ENCODE assay signal across 18 cellular contexts in genomic region chr12:31308116-31308515, GRCh38. TPM values are rescaled to one million over a fixed set of nuclear protein-coding genes. Genes with fewer than 3 reads are reported as not detected.
DNase-seq lines count a peak whose midpoint lies in the region; ATAC-seq and TF ChIP-seq lines count a peak whose summit lies in the region.
"Had no signal": no experiment of that assay in that cellular context is flagged by ENCODE, and none has a peak within 500 bp of the region (broad histone marks: within the 10 kb centered on the region; RNA-seq: fewer than 3 reads in every experiment).

No MANE protein-coding gene starts in this region.

- peak overlapping the region; percentile 22 for H3K27ac Mint-ChIP-seq in activated T-cell treated with anti-CD3 and anti-CD28 coated beads, Interleukin-2, amount 50 U/mL, for 24 hours
- H3K27ac Mint-ChIP-seq in memory B cell = peak overlapping the region; percentile 26
- peak overlapping the region; percentile 30 for H3K27ac Mint-ChIP-seq in stimulated activated memory B cell treated with anti-CD40 and anti-IgM and Interleukin-4, amounts not matched to agents 10 μg/mL and 1 μg/mL and 100 μg/mL, for 72 hours

- CTCF ChIA-PET in PC-3 (lab: Charles Lee) = no interaction called here

- H2AFZ ChIP-seq in PC-3 (ENCODE audit: low read length) = no peak overlapping the region
- no peak overlapping the region for H2AFZ ChIP-seq in MM.1S (ENCODE audit: low read length)

- H4K20me1 ChIP-seq in PC-3 (ENCODE audit: low read length) = peaks cover 51% of the 10 kb centered on the region
- H4K20me1 ChIP-seq in MM.1S (ENCODE audit: insufficient read depth, low read length) = peaks cover 22% of the 10 kb centered on the region; the same call in 1 of the 2 replicates

- POLR2A ChIA-PET in PC-3 (lab: Charles Lee; ENCODE audit: unreplicated experiment) = no interaction called here

- H3K4me2 ChIP-seq in PC-3 (ENCODE audit: low read length) (no peak overlapping the region), MM.1S (ENCODE audit: low read depth, low read length) (no peak overlapping the region)

- H3K9ac ChIP-seq in PC-3 (ENCODE audit: low read length) = no peak overlapping the region
- H3K9ac ChIP-seq in MM.1S (ENCODE audit: low read length) = no peak overlapping the region

- intact Hi-C loops in PC-3 (cut with micrococcal nuclease) = no loop called here

- H3F3A ChIP-seq in PC-3 (ENCODE audit: low read length, unreplicated experiment) (no peaks in the 10 kb centered on the region), MM.1S (ENCODE audit: insufficient read depth, low read length) (no peaks in the 10 kb centered on the region)

- H3K9me3 ChIP-seq in PC-3 (ENCODE audit: low read length) (no peaks in the 10 kb centered on the region), MM.1S (replicated peaks; ENCODE audit: insufficient read depth, low read length) (no peaks in the 10 kb centered on the region)

- no peaks in the 10 kb centered on the region for H3K27me3 ChIP-seq in PC-3 (ENCODE audit: low read length)
- no peaks in the 10 kb centered on the region for H3K27me3 ChIP-seq in MM.1S (replicated peaks; ENCODE audit: insufficient read depth, low read length)

- no peaks in the 10 kb centered on the region for H3K9me3 Mint-ChIP-seq in activated T-cell treated with anti-CD3 and anti-CD28 coated beads, Interleukin-2, amount 50 U/mL, for 24 hours
- H3K9me3 Mint-ChIP-seq in activated T-cell treated with anti-CD3 and anti-CD28 coated beads, Interleukin-2, amount 50 U/mL, for 4 hours = peaks cover 4% of the 10 kb centered on the region
- no peaks in the 10 kb centered on the region for H3K9me3 Mint-ChIP-seq in memory B cell
- no peaks in the 10 kb centered on the region for H3K9me3 Mint-ChIP-seq in stimulated activated memory B cell treated with anti-CD40 and anti-IgM and Interleukin-4, amounts not matched to agents 10 μg/mL and 1 μg/mL and 100 μg/mL, for 72 hours
- H3K9me3 Mint-ChIP-seq: CD4-positive, alpha-beta memory T cell had no signal

- TF ChIP-seq CTCF in PC-3 (conservative IDR thresholded peaks at IDR 0.05; ENCODE audit: low read depth, low read length) = no peak
- no peak for TF ChIP-seq CTCF in MM.1S (IDR thresholded peaks at IDR 0.05; ENCODE audit: low read length)

- H3K4me3 Mint-ChIP-seq in activated T-cell treated with anti-CD3 and anti-CD28 coated beads, Interleukin-2, amount 50 U/mL, for 24 hours = no peak overlapping the region
- no peak overlapping the region for H3K4me3 Mint-ChIP-seq in activated T-cell treated with anti-CD3 and anti-CD28 coated beads, Interleukin-2, amount 50 U/mL, for 4 hours
- no peak overlapping the region for H3K4me3 Mint-ChIP-seq in memory B cell
- H3K4me3 Mint-ChIP-seq in stimulated activated memory B cell treated with anti-CD40 and anti-IgM and Interleukin-4, amounts not matched to agents 10 μg/mL and 1 μg/mL and 100 μg/mL, for 72 hours = no peak overlapping the region
- H3K4me3 Mint-ChIP-seq: CD4-positive, alpha-beta memory T cell had no signal

- no TSS peak for BruUV-seq in PC-3 (replicated peaks; lab: Mats Ljungman, UMichigan)

- H3K4me1 Mint-ChIP-seq in activated T-cell treated with anti-CD3 and anti-CD28 coated beads, Interleukin-2, amount 50 U/mL, for 24 hours (ENCODE audit: low read depth) = peaks cover 76% of the 10 kb centered on the region
- H3K4me1 Mint-ChIP-seq in activated T-cell treated with anti-CD3 and anti-CD28 coated beads, Interleukin-2, amount 50 U/mL, for 4 hours (ENCODE audit: low read depth) = peaks cover 53% of the 10 kb centered on the region
- peaks cover 46% of the 10 kb centered on the region for H3K4me1 Mint-ChIP-seq in memory B cell
- peaks cover 80% of the 10 kb centered on the region for H3K4me1 Mint-ChIP-seq in stimulated activated memory B cell treated with anti-CD40 and anti-IgM and Interleukin-4, amounts not matched to agents 10 μg/mL and 1 μg/mL and 100 μg/mL, for 72 hours

- H3K27me3 Mint-ChIP-seq in activated T-cell treated with anti-CD3 and anti-CD28 coated beads, Interleukin-2, amount 50 U/mL, for 24 hours = no peaks in the 10 kb centered on the region
- no peaks in the 10 kb centered on the region for H3K27me3 Mint-ChIP-seq in activated T-cell treated with anti-CD3 and anti-CD28 coated beads, Interleukin-2, amount 50 U/mL, for 4 hours (ENCODE audit: low read depth)
- no peaks in the 10 kb centered on the region for H3K27me3 Mint-ChIP-seq in memory B cell
- no peaks in the 10 kb centered on the region for H3K27me3 Mint-ChIP-seq in stimulated activated memory B cell treated with anti-CD40 and anti-IgM and Interleukin-4, amounts not matched to agents 10 μg/mL and 1 μg/mL and 100 μg/mL, for 72 hours
- H3K27me3 Mint-ChIP-seq: CD4-positive, alpha-beta memory T cell had no signal

- H3K4me3 ChIP-seq in PC-3 (ENCODE audit: low read length) (no peak overlapping the region), MM.1S (ENCODE audit: low read length) (no peak overlapping the region)

- H3K4me1 ChIP-seq in PC-3 (ENCODE audit: insufficient read depth, low read length) (peaks cover 4% of the 10 kb centered on the region; the same call in 1 of the 2 replicates), MM.1S (ENCODE audit: low read length) (no peaks in the 10 kb centered on the region)

- H3K9me2 ChIP-seq in PC-3 (replicated peaks; ENCODE audit: low read length) (no peaks in the 10 kb centered on the region), MM.1S (replicated peaks; ENCODE audit: insufficient read depth, low read length) (no peaks in the 10 kb centered on the region)

- H3K79me2 ChIP-seq in PC-3 (ENCODE audit: low read length) (peaks cover 100% of the 10 kb centered on the region), MM.1S (ENCODE audit: low read length) (peaks cover 100% of the 10 kb centered on the region)

- no peak for ATAC-seq in activated T-cell treated with anti-CD3 and anti-CD28 coated beads, Interleukin-2, amount 50 U/mL, for 4 hours
- ATAC-seq in PC-3 (peak; percentile 72), memory B cell (ENCODE audit: low read depth) (no peak), HG02571 (IDR thresholded peaks at IDR 0.05; ENCODE audit: unreplicated experiment) (no peak)
- no peak for ATAC-seq in stimulated activated memory B cell treated with anti-CD40 and anti-IgM and Interleukin-4, amounts not matched to agents 10 μg/mL and 1 μg/mL and 100 μg/mL, for 72 hours
- ATAC-seq: HepG2 had no signal

- no peak overlapping the region for H3K27ac ChIP-seq in PC-3 (ENCODE audit: low read length)
- H3K27ac ChIP-seq in MM.1S (ENCODE audit: low read length) = no peak overlapping the region
- H3K27ac ChIP-seq: 22Rv1 had no signal

- H3K36me3 ChIP-seq in PC-3 (ENCODE audit: low read depth, low read length) (peaks cover 22% of the 10 kb centered on the region), MM.1S (replicated peaks; ENCODE audit: insufficient read depth, low read length) (peaks cover 8% of the 10 kb centered on the region)

- peaks cover 97% of the 10 kb centered on the region for H3K36me3 Mint-ChIP-seq in activated T-cell treated with anti-CD3 and anti-CD28 coated beads, Interleukin-2, amount 50 U/mL, for 24 hours (ENCODE audit: low read depth)
- H3K36me3 Mint-ChIP-seq in activated T-cell treated with anti-CD3 and anti-CD28 coated beads, Interleukin-2, amount 50 U/mL, for 4 hours (ENCODE audit: insufficient read depth) = peaks cover 45% of the 10 kb centered on the region
- peaks cover 36% of the 10 kb centered on the region for H3K36me3 Mint-ChIP-seq in memory B cell
- peaks cover 49% of the 10 kb centered on the region for H3K36me3 Mint-ChIP-seq in stimulated activated memory B cell treated with anti-CD40 and anti-IgM and Interleukin-4, amounts not matched to agents 10 μg/mL and 1 μg/mL and 100 μg/mL, for 72 hours

- DNase-seq in activated T-cell treated with anti-CD3 and anti-CD28 coated beads, Interleukin-2, amount 50 U/mL, for 24 hours = no peak
- DNase-seq in activated T-cell treated with anti-CD3 and anti-CD28 coated beads, Interleukin-2, amount 50 U/mL, for 4 hours = no peak
- peak; percentile 23 for DNase-seq in PC-3
- DNase-seq in memory B cell (ENCODE audit: low spot score in 2 of 2) = no peak
- DNase-seq in MM.1S = no peak
- no peak for DNase-seq in GOT3 (lab: John Stamatoyannopoulos, UW)
- DNase-seq: CD4-positive, alpha-beta memory T cell; KG1; NCI-H1417; NCI-H187; NCI-H2107; NCI-H510A; NCI-H774; RPMI8226 had no signal

RNA-seq across cellular contexts. Expression of gene SINHCAF, which starts 17.8 kb away (rescaled TPM):
- 100 to 1,000 TPM; 176 to 209 (median 196) TPM for total RNA-seq in activated T-cell treated with anti-CD3 and anti-CD28 coated beads, Interleukin-2, amount 50 U/mL, for 4 hours
- total RNA-seq in PC-3 (2014; rRNA removed) = 32.0 and 32.3 TPM in 2 replicates
